Comparison of ENCODE assay signal across 9 cellular contexts in the genomic region with DNA sequence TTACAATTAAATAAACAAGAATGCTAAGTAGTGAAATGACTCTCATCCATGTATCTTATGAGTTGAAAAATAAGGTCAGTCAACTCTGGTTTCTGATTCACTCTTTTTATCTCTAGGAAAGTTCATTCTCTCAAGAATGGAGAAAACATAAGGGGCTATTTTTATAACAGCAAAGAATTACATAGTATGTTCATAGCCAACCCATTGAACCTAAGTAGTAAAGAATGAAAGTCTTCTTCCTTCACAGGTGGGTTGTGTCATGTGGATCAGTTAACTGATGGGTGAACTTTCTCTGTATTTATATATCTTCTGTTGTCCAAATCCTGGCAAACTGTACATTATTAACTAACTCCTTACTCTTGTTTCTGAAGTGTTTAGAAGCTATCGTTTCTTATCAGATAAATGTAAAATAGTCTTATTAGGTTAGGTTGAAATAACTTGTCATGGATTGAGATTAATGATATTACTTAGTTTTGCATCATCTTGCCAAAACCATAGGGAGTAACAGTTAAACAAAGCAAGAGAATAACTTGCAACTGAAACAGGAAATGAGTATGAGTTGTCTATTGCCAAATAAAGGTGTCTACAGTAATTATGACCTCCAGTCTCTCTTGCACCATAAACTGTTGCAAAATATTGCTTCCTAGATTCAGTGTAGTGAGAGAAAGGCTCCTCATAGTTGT.
DNase-seq lines count a peak whose midpoint lies in the region; ATAC-seq and TF ChIP-seq lines count a peak whose summit lies in the region.
"Had no signal": no experiment of that assay in that cellular context is flagged by ENCODE, and none has a peak within 500 bp of the region (broad histone marks: within the 10 kb centered on the region; RNA-seq: fewer than 3 reads in every experiment).

No MANE protein-coding gene starts in this region.

- H3K4me2 ChIP-seq in SK-N-SH, result no peak overlapping the region

- POLR2A ChIA-PET in SK-N-SH (lab: Yijun Ruan, JAX), result no interaction called here

- no peaks in the 10 kb centered on the region for H3K27me3 ChIP-seq in SK-N-SH (ENCODE audit: insufficient read depth)
- H3K27me3 ChIP-seq in dorsolateral prefrontal cortex, result no peaks in the 10 kb centered on the region

- H3K79me2 ChIP-seq in SK-N-SH (ENCODE audit: insufficient read depth), result no peaks in the 10 kb centered on the region

- ATAC-seq in SK-N-SH treated with all-trans-retinoic acid at 6 μM for 48 hours, result no peak
- peak; percentile 73 for ATAC-seq in HG02884 (IDR thresholded peaks at IDR 0.05; ENCODE audit: unreplicated experiment)
- peak; percentile 99 for ATAC-seq in left colon

- H3K27ac ChIP-seq in SK-N-SH (ENCODE audit: low read depth in 2 of 2, low read length in 1 of 2) (no peak overlapping the region), dorsolateral prefrontal cortex (no peak overlapping the region)

- no peak overlapping the region for H2AFZ ChIP-seq in SK-N-SH (ENCODE audit: low read depth)

- intact Hi-C loops in left colon (cut with DNase I, micrococcal nuclease), result no loop called here
- intact Hi-C loops in dorsolateral prefrontal cortex (cut with DNase I), result no loop called here

- TF ChIP-seq RAD21 in SK-N-SH (IDR thresholded peaks at IDR 0.05; ENCODE audit: low read length), result no peak

- no peak overlapping the region for H3K9ac ChIP-seq in SK-N-SH

- no peaks in the 10 kb centered on the region; a peak in 1 of 4 replicates for H3K4me1 ChIP-seq in SK-N-SH (ENCODE audit: control insufficient read depth in 1 of 2, insufficient read depth in 2 of 2, low read depth in 1 of 2, low read length in 1 of 2)

- CTCF ChIA-PET in SK-N-SH (lab: Yijun Ruan, JAX), result interaction anchor here (1.0 kb wide), 1 partner anchor 13 kb away, joined by 4 read pairs; no protein-coding TSS in a partner anchor

- no peaks in the 10 kb centered on the region; the same call in 1 of the 2 replicates for H3K9me2 ChIP-seq in SK-N-SH

- H3F3A ChIP-seq in SK-N-SH (replicated peaks; ENCODE audit: insufficient read depth), result no peaks in the 10 kb centered on the region

- no peaks in the 10 kb centered on the region for H3K9me3 ChIP-seq in SK-N-SH

- no peak overlapping the region for H3K4me3 ChIP-seq in SK-N-SH (ENCODE audit: low read depth in 2 of 2, low read length in 1 of 2)
- H3K4me3 ChIP-seq in dorsolateral prefrontal cortex, result no peak overlapping the region

- DNase-seq in SK-N-SH (no peak), NCI-H226 (peak; percentile 90), left colon (no peak), NCI-H2029 (lab: John Stamatoyannopoulos, UW) (no peak), dorsolateral prefrontal cortex (no peak), NCI-H1092 (lab: John Stamatoyannopoulos, UW) (no peak)
- DNase-seq: midbrain had no signal

- TF ChIP-seq EP300 in SK-N-SH (IDR thresholded peaks at IDR 0.05; ENCODE audit: borderline replicate concordance in 1 of 2, low read depth in 1 of 2, low read length in 1 of 2), result no peak

- TF ChIP-seq CTCF in SK-N-SH (IDR thresholded peaks at IDR 0.05), result no peak
- TF ChIP-seq CTCF in dorsolateral prefrontal cortex (IDR thresholded peaks at IDR 0.05 in 54 of 56, conservative IDR thresholded peaks at IDR 0.05 in 2 of 56; ENCODE audit: low read depth in 1 of 56, partially characterized antibody in 56 of 56), result no peak

- 2% methylated on average over 1 of the region's 1 CpG for WGBS in SK-N-SH (ENCODE audit: low lambda C conversion rate)

- H3K36me3 ChIP-seq in SK-N-SH (replicated peaks in 1 of 2; ENCODE audit: control insufficient read depth in 1 of 2, insufficient read depth in 2 of 2, low read length in 1 of 2), result no peaks in the 10 kb centered on the region

- H4K20me1 ChIP-seq in SK-N-SH (ENCODE audit: insufficient read depth), result no peaks in the 10 kb centered on the region

TF ChIP-seq in SK-N-SH treated with all-trans-retinoic acid at 6 μM for 48 hours, 23 proteins besides CTCF, POLR2A, EP300 and RAD21 (continues in another document):
- TF ChIP-seq ISL1 (CRISPR knock-in tag; IDR thresholded peaks at IDR 0.05), result peak; percentile 91
- TF ChIP-seq ZC3H10 (CRISPR knock-in tag; IDR thresholded peaks at IDR 0.05), result no peak
- TF ChIP-seq, protein P1, sequence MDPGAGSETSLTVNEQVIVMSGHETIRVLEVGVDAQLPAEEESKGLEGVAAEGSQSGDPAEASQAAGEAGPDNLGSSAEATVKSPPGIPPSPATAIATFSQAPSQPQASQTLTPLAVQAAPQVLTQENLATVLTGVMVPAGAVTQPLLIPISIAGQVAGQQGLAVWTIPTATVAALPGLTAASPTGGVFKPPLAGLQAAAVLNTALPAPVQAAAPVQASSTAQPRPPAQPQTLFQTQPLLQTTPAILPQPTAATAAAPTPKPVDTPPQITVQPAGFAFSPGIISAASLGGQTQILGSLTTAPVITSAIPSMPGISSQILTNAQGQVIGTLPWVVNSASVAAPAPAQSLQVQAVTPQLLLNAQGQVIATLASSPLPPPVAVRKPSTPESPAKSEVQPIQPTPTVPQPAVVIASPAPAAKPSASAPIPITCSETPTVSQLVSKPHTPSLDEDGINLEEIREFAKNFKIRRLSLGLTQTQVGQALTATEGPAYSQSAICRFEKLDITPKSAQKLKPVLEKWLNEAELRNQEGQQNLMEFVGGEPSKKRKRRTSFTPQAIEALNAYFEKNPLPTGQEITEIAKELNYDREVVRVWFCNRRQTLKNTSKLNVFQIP (CRISPR knock-in tag; IDR thresholded peaks at IDR 0.05; ENCODE audit: borderline replicate concordance, low read depth), result no peak
- TF ChIP-seq ZNF70 (CRISPR knock-in tag; IDR thresholded peaks at IDR 0.05), result no peak
- TF ChIP-seq, protein P2, sequence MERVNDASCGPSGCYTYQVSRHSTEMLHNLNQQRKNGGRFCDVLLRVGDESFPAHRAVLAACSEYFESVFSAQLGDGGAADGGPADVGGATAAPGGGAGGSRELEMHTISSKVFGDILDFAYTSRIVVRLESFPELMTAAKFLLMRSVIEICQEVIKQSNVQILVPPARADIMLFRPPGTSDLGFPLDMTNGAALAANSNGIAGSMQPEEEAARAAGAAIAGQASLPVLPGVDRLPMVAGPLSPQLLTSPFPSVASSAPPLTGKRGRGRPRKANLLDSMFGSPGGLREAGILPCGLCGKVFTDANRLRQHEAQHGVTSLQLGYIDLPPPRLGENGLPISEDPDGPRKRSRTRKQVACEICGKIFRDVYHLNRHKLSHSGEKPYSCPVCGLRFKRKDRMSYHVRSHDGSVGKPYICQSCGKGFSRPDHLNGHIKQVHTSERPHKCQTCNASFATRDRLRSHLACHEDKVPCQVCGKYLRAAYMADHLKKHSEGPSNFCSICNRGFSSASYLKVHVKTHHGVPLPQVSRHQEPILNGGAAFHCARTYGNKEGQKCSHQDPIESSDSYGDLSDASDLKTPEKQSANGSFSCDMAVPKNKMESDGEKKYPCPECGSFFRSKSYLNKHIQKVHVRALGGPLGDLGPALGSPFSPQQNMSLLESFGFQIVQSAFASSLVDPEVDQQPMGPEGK (CRISPR knock-in tag; IDR thresholded peaks at IDR 0.05; ENCODE audit: borderline replicate concordance), result peak; percentile 37; the same call in 1 of the 2 replicates

TF ChIP-seq in SK-N-SH, 30 proteins besides CTCF, POLR2A, EP300 and RAD21 (continues in another document):
- no peak for TF ChIP-seq RXRA (IDR thresholded peaks at IDR 0.05; ENCODE audit: borderline replicate concordance, low read depth)
- TF ChIP-seq FOXJ3 (CRISPR knock-in tag; IDR thresholded peaks at IDR 0.05), result no peak
- no peak for TF ChIP-seq TAF1 (IDR thresholded peaks at IDR 0.05; ENCODE audit: borderline replicate concordance, low read depth, low read length)
- TF ChIP-seq, protein P3, sequence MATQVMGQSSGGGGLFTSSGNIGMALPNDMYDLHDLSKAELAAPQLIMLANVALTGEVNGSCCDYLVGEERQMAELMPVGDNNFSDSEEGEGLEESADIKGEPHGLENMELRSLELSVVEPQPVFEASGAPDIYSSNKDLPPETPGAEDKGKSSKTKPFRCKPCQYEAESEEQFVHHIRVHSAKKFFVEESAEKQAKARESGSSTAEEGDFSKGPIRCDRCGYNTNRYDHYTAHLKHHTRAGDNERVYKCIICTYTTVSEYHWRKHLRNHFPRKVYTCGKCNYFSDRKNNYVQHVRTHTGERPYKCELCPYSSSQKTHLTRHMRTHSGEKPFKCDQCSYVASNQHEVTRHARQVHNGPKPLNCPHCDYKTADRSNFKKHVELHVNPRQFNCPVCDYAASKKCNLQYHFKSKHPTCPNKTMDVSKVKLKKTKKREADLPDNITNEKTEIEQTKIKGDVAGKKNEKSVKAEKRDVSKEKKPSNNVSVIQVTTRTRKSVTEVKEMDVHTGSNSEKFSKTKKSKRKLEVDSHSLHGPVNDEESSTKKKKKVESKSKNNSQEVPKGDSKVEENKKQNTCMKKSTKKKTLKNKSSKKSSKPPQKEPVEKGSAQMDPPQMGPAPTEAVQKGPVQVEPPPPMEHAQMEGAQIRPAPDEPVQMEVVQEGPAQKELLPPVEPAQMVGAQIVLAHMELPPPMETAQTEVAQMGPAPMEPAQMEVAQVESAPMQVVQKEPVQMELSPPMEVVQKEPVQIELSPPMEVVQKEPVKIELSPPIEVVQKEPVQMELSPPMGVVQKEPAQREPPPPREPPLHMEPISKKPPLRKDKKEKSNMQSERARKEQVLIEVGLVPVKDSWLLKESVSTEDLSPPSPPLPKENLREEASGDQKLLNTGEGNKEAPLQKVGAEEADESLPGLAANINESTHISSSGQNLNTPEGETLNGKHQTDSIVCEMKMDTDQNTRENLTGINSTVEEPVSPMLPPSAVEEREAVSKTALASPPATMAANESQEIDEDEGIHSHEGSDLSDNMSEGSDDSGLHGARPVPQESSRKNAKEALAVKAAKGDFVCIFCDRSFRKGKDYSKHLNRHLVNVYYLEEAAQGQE (IDR thresholded peaks at IDR 0.05; ENCODE audit: low read depth, low read length), result no peak
- no peak for TF ChIP-seq YY1 (IDR thresholded peaks at IDR 0.05; ENCODE audit: low read depth)
- no peak for TF ChIP-seq MXI1 (IDR thresholded peaks at IDR 0.05; ENCODE audit: low read depth, low read length)
- TF ChIP-seq SMC3 (IDR thresholded peaks at IDR 0.05; ENCODE audit: low read depth, low read length), result no peak
- TF ChIP-seq, protein P4, sequence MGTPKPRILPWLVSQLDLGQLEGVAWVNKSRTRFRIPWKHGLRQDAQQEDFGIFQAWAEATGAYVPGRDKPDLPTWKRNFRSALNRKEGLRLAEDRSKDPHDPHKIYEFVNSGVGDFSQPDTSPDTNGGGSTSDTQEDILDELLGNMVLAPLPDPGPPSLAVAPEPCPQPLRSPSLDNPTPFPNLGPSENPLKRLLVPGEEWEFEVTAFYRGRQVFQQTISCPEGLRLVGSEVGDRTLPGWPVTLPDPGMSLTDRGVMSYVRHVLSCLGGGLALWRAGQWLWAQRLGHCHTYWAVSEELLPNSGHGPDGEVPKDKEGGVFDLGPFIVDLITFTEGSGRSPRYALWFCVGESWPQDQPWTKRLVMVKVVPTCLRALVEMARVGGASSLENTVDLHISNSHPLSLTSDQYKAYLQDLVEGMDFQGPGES (IDR thresholded peaks at IDR 0.05; ENCODE audit: low read depth, low read length), result no peak
- no peak for TF ChIP-seq TEAD4 (IDR thresholded peaks at IDR 0.05; ENCODE audit: borderline replicate concordance, insufficient read depth)
- no peak for TF ChIP-seq GATA2 (CRISPR knock-in tag; IDR thresholded peaks at IDR 0.05)
